Comparison of ENCODE assay signal across 8 cellular contexts in the genomic region with DNA sequence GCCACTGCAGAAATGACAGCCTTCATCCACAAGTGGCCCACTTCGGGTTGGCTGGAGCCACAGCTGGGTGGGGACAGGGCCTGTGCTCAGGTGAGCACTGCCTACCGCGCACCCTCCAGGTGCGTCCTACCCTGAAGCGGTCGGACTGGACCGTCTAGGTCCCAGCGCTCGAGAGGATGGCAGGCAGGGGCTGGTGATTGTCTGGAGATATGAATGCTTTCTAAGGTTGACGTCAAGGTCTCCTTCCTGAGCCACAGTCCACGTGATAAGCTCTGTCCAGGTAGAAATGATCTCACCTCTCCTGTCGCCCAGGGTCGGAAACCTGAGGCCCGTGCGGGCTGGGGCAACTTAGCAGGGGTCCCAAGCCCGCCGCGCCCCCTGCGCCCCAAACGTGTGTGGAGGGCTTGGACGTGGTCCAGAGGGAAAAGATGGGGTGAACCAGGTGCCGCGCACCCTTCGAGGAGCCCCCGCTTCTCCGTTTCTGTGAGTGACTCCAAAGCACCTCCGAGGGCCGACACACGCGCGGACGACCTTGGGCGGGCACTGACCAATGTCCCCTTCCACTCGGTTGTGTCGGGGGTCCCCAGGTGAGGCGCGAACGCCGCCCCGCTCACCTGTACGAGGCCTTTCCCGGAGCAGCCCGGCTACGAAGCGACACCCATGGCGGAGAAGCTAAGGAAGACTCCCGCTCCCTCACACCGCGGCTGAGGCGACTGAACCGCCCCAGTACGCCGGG. TPM values are rescaled to one million over a fixed set of nuclear protein-coding genes. Genes with fewer than 3 reads are reported as not detected.
A peak's percentile ranks its signal among the peaks of the same experiment; 100 is the strongest.
DNase-seq lines count a peak whose midpoint lies in the region; ATAC-seq and TF ChIP-seq lines count a peak whose summit lies in the region.

No MANE protein-coding gene starts in this region.

- no peak for ATAC-seq in HG03097 (IDR thresholded peaks at IDR 0.05; ENCODE audit: low FRiP score, unreplicated experiment)

- intact Hi-C loops in cardiac septum (cut with DNase I), result loop anchor here (5.0 kb wide), 1 partner anchor 167 kb away; a partner anchor contains a TSS

- H3K27ac ChIP-seq in cardiac muscle cell (no peak overlapping the region), Peyer's patch (peak overlapping the region; percentile 80 to 96 (median 92)), esophagus (ENCODE audit: low read depth in 2 of 2, low read length in 1 of 2) (peak overlapping the region; percentile 89 to 95), osteoblast (ENCODE audit: low read depth, low read length) (no peak overlapping the region)

- H3K36me3 ChIP-seq in cardiac muscle cell (no peaks in the 10 kb centered on the region), Peyer's patch (no peaks in the 10 kb centered on the region), esophagus (ENCODE audit: control insufficient read depth in 2 of 2, insufficient read depth in 2 of 2, low read length in 1 of 2) (peaks cover 0 to 3% of the 10 kb centered on the region in 2 donors), osteoblast (ENCODE audit: insufficient read depth, low read length) (no peaks in the 10 kb centered on the region)

- 5 to 7% methylated on average over 48 to 53 of the region's 53 CpGs for WGBS in esophagus, 2 donors

- no peak for TF ChIP-seq CTCF in cardiac muscle cell (IDR thresholded peaks at IDR 0.05; ENCODE audit: low read depth, low read length)
- no peak for TF ChIP-seq CTCF in Peyer's patch (IDR thresholded peaks at IDR 0.05)
- no peak for TF ChIP-seq CTCF in osteoblast (IDR thresholded peaks at IDR 0.05; ENCODE audit: extremely low read depth, low read depth, low read length)

- peak overlapping the region; percentile 42 for H3K4me3 ChIP-seq in cardiac muscle cell
- H3K4me3 ChIP-seq in Peyer's patch, result peak overlapping the region; percentile 55 to 77 (median 70)
- H3K4me3 ChIP-seq in esophagus (ENCODE audit: low read depth in 1 of 2, low read length in 2 of 2), result peak overlapping the region; percentile 58 to 81
- peak overlapping the region; percentile 87 for H3K4me3 ChIP-seq in osteoblast (ENCODE audit: insufficient read depth, low read length)

- peak; percentile 97 to 98 for TF ChIP-seq POLR2A in Peyer's patch (IDR thresholded peaks at IDR 0.05)

- H3K9me3 ChIP-seq in cardiac muscle cell (ENCODE audit: low read depth) (no peaks in the 10 kb centered on the region), Peyer's patch (no peaks in the 10 kb centered on the region), esophagus (ENCODE audit: control insufficient read depth in 2 of 2, insufficient read depth in 1 of 2, low read depth in 1 of 2, low read length in 1 of 2) (peaks cover 0 to 2% of the 10 kb centered on the region in 2 donors), osteoblast (ENCODE audit: low read depth, low read length) (no peaks in the 10 kb centered on the region)

- H3K79me2 ChIP-seq in osteoblast (ENCODE audit: insufficient read depth, low read length), result peaks cover 28% of the 10 kb centered on the region

- H4K20me1 ChIP-seq in osteoblast (ENCODE audit: insufficient read depth, low read length), result no peaks in the 10 kb centered on the region

- peak overlapping the region; percentile 94 for H3K4me2 ChIP-seq in osteoblast (ENCODE audit: insufficient read depth, low read length)

- no peak for DNase-seq in cardiac muscle cell (ENCODE audit: low read depth in 1 of 2, low spot score in 1 of 2)
- no peak for DNase-seq in cardiac septum (ENCODE audit: low spot score)
- peak in 2 of 3 donors; percentile 71 to 74 for DNase-seq in Peyer's patch
- DNase-seq in osteoblast (ENCODE audit: insufficient read length, low spot score, missing footprints), result no peak
- no peak for DNase-seq in globus pallidus (ENCODE audit: low spot score)
- no peak for DNase-seq in stimulated activated CD8-positive, alpha-beta memory T cell treated with anti-CD3 and anti-CD28 coated beads, Interleukin-4, amount 100 ng/mL, for 48 hours

- H3K4me1 ChIP-seq in cardiac muscle cell (ENCODE audit: low read depth) (no peaks in the 10 kb centered on the region), Peyer's patch (peaks cover 0 to 8% (median 3%) of the 10 kb centered on the region in 4 donors), esophagus (ENCODE audit: control insufficient read depth in 2 of 2, insufficient read depth in 2 of 2, low read length in 1 of 2) (no peaks in the 10 kb centered on the region), osteoblast (ENCODE audit: insufficient read depth, low read length) (peaks cover 8% of the 10 kb centered on the region)

- peaks cover 31% of the 10 kb centered on the region for H3K27me3 ChIP-seq in cardiac muscle cell
- H3K27me3 ChIP-seq in Peyer's patch, result no peaks in the 10 kb centered on the region
- H3K27me3 ChIP-seq in esophagus (ENCODE audit: control insufficient read depth in 1 of 2, insufficient read depth in 2 of 2, low read length in 2 of 2), result no peaks in the 10 kb centered on the region
- no peaks in the 10 kb centered on the region for H3K27me3 ChIP-seq in osteoblast (ENCODE audit: insufficient read depth, low read length)

- peak overlapping the region; percentile 93 for H2AFZ ChIP-seq in osteoblast (ENCODE audit: low read length)

RNA-seq across cellular contexts. Expression of a gene that starts 0.9 kb away (rescaled TPM):
- total RNA-seq in cardiac muscle cell, result 3.3 and 5.8 TPM in 2 replicates
- 6.9 and 7.4 TPM in 2 replicates for polyA plus RNA-seq in cardiac muscle cell
- 7.6 TPM for total RNA-seq in cardiac septum
- total RNA-seq in Peyer's patch, result 10 to 100 TPM; 40.4 to 97.6 (median 69.8) TPM
- polyA plus RNA-seq in esophagus, result 10 to 100 TPM in 1 of 2 donors, 1 to 10 TPM in 1; 9.2 to 13.2 TPM
- 16.3 and 23.6 TPM in 2 replicates for total RNA-seq in osteoblast

RNA-seq across cellular contexts. Expression of a gene that starts 20.9 kb away (rescaled TPM):
- not detected in 2 replicates for total RNA-seq in cardiac muscle cell
- polyA plus RNA-seq in cardiac muscle cell, result not detected in 2 replicates
- 2.1 TPM for total RNA-seq in cardiac septum
- 1 to 10 TPM in 3 of 4 donors, not detected in 1; 2.7 to 5.1 (median 3.2) TPM for total RNA-seq in Peyer's patch
- polyA plus RNA-seq in esophagus, result 10 to 100 TPM; 55.8 to 77.1 TPM
- 17.4 and 22.7 TPM in 2 replicates for total RNA-seq in osteoblast

Comparison
In these comparisons a context has a peak if more than half of its experiments do, and no peak if none do; other contexts are left out.
1. DNase-seq: peak in Peyer's patch (2 of 3); none in cardiac muscle cell (0 of 2), cardiac septum (single experiment), osteoblast (single experiment), globus pallidus (single experiment) and stimulated activated CD8-positive, alpha-beta memory T cell treated with anti-CD3 and anti-CD28 coated beads, Interleukin-4, amount 100 ng/mL, for 48 hours (single experiment).
2. H3K27ac ChIP-seq: peak in Peyer's patch (4 of 4) and esophagus (2 of 2); none in cardiac muscle cell (single experiment) and osteoblast (single experiment).
3. Peak in every context shown above with its lines, with median percentiles within 50 percentile points of each other: H3K4me3 ChIP-seq.